In the genomic region with DNA sequence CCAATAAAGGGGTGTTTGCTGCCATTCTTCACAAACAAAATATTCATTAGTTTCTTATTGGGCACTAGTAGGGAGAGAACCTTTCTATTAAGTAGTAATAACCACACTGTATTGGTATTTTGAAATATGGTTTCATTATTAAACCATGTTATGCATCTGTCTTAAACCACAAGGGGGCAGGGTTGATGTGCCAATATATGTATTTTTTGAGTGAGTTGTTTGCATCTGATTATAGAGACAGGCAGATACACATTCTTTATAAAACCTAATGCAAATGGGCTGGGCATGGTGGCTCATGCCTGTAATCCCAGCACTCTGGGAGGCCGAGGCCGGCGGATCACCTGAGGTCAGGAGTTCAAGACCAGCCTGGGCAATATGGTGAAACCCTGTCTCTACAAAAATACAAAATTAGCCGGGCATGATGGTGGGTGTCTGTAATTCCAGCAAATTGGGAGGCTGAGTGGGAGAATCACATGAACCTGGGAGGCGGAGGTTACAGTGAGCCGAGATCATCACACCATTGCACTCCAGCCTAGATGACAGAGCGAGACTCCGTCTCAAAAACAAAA, we compare ENCODE assay signal across 7 cellular contexts. TPM values are rescaled to one million over a fixed set of nuclear protein-coding genes. Genes with fewer than 3 reads are reported as not detected.
A peak's percentile ranks its signal among the peaks of the same experiment; 100 is the strongest.
DNase-seq lines count a peak whose midpoint lies in the region; ATAC-seq and TF ChIP-seq lines count a peak whose summit lies in the region.
"Not testable (repeated sequence)": the region's sequence is repeated elsewhere in the genome, so short reads cannot be mapped to it uniquely, and the experiment has no call there.

No MANE protein-coding gene starts in this region.

- H3K79me2 ChIP-seq in OCI-LY3 (ENCODE audit: low read length) = not testable (repeated sequence)

- H3K4me2 ChIP-seq in OCI-LY3 (ENCODE audit: low read length) = peak overlapping the region; percentile 32

- H3K27ac Mint-ChIP-seq in activated naive CD4-positive, alpha-beta T cell treated with anti-CD3 and anti-CD28 coated beads, Interleukin-2, amount 50 U/mL, for 72 hours = not testable (repeated sequence)
- peak overlapping the region in 1 of 3 experiments; percentile 23 for H3K27ac Mint-ChIP-seq in nephron

- not testable (repeated sequence) for H3K4me1 Mint-ChIP-seq in nephron

- H3K9me3 Mint-ChIP-seq in activated naive CD4-positive, alpha-beta T cell treated with anti-CD3 and anti-CD28 coated beads, Interleukin-2, amount 50 U/mL, for 72 hours; nephron: not testable (repeated sequence)

- H3K36me3 ChIP-seq in OCI-LY3 (replicated peaks; ENCODE audit: low read depth, low read length) = not testable (repeated sequence)

- H3K4me1 ChIP-seq in OCI-LY3 (ENCODE audit: low read length) = not testable (repeated sequence)

- not testable (repeated sequence) for H3K9me3 ChIP-seq in OCI-LY3 (ENCODE audit: insufficient read depth, low read length)

- H3K27me3 ChIP-seq in OCI-LY3 (ENCODE audit: low read depth, low read length) = not testable (repeated sequence)

- H3K27me3 Mint-ChIP-seq in nephron (ENCODE audit: low read depth) = not testable (repeated sequence)

- peak overlapping the region; percentile 19; the same call in 1 of the 2 replicates for H3K4me3 ChIP-seq in OCI-LY3 (ENCODE audit: low read length)

- TF ChIP-seq CTCF in GM10266 (IDR thresholded peaks at IDR 0.05; ENCODE audit: control insufficient read depth, insufficient read depth, low read depth, missing control alignments) = peak; percentile 52
- peak; percentile 70 for TF ChIP-seq CTCF in OCI-LY3 (IDR thresholded peaks at IDR 0.05; ENCODE audit: low read depth, low read length)
- TF ChIP-seq CTCF in nephron (IDR thresholded peaks at IDR 0.05; ENCODE audit: unreplicated experiment in 3 of 3) = peak; percentile 53 to 62 (median 57)

- not testable (repeated sequence) for H4K20me1 ChIP-seq in OCI-LY3 (ENCODE audit: insufficient read depth, low read length)

- H3K36me3 Mint-ChIP-seq in activated naive CD4-positive, alpha-beta T cell treated with anti-CD3 and anti-CD28 coated beads, Interleukin-2, amount 50 U/mL, for 72 hours; nephron (ENCODE audit: low read depth): not testable (repeated sequence)

- not testable (repeated sequence) for H3K9ac ChIP-seq in OCI-LY3 (ENCODE audit: low read length)

- H2AFZ ChIP-seq in OCI-LY3 (ENCODE audit: low read depth, low read length) = peak overlapping the region; percentile 7; the same call in 1 of the 2 replicates

- H3K4me3 Mint-ChIP-seq in nephron = not testable (repeated sequence)

- ATAC-seq in HG02642 (IDR thresholded peaks at IDR 0.05; ENCODE audit: poor library complexity, unreplicated experiment) = peak; percentile 64
- peak; percentile 18 to 35 for ATAC-seq in activated naive CD4-positive, alpha-beta T cell treated with anti-CD3 and anti-CD28 coated beads, Interleukin-2, amount 50 U/mL, for 72 hours

- DNase-seq in GM10266 (ENCODE audit: extremely low spot score) (peak; percentile 38), NCI-H1048 (lab: John Stamatoyannopoulos, UW) (peak; percentile 49), fibroblast of the conjunctiva (ENCODE audit: low read depth) (peak; percentile 54)
- peak in 1 of 2 donors; percentile 16 for DNase-seq in activated naive CD4-positive, alpha-beta T cell treated with anti-CD3 and anti-CD28 coated beads, Interleukin-2, amount 50 U/mL, for 72 hours (ENCODE audit: low spot score in 2 of 2)

- not testable (repeated sequence) for H3K27ac ChIP-seq in OCI-LY3 (ENCODE audit: low read length)

RNA-seq across cellular contexts. Expression of a gene that starts 56.0 kb away (rescaled TPM):
- 100 to 1,000 TPM; 141 to 393 TPM for total RNA-seq in activated naive CD4-positive, alpha-beta T cell treated with anti-CD3 and anti-CD28 coated beads, Interleukin-2, amount 50 U/mL, for 72 hours
